In the genomic region with DNA sequence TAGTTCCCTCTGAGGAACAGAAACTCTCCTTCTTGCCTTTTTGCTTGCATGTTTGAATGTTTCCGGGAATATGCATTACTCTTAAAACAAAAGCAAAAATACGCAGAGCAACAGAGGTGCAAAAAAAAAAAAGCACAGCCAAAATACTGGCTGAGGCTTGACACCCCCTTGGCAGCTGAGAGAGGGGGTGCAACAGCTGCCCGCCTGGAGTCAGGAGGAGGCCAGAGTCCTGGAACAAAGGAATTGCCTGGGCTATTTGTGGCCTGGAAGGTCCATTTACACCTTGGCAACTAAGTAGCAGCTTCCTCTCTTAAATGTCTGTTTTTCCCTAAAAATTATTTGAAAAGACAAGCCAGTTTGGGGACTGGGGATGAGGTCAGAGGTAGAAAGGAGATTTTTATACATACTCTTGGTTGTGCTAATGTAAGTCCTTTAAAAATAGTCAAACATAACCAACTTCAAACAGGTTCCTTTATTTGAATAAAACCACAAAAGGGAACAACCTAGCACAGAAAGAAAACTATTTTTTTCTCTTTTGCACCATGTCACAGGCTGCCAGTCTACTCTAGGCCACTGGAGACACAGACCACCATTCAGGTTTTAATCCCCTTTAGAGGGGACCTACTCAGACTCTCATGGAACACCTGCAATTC, we compare ENCODE assay signal across 8 cellular contexts. TPM values are rescaled to one million over a fixed set of nuclear protein-coding genes. Genes with fewer than 3 reads are reported as not detected.
DNase-seq lines count a peak whose midpoint lies in the region; ATAC-seq lines count a peak whose summit lies in the region.

No MANE protein-coding gene starts in this region.

- H3K9me3 Mint-ChIP-seq in CD8-positive, alpha-beta memory T cell = peaks cover 0 to 2% (median 0%) of the 10 kb centered on the region in 5 donors
- H3K9me3 Mint-ChIP-seq in activated naive CD8-positive, alpha-beta T cell treated with anti-CD3 and anti-CD28 coated beads, Interleukin-2, amount 10 ng/mL, durations not matched to agents 7 days and 5 days = no peaks in the 10 kb centered on the region

- H3K27ac Mint-ChIP-seq in CD8-positive, alpha-beta memory T cell = peak overlapping the region; percentile 12 to 71 (median 63)
- H3K27ac Mint-ChIP-seq in activated naive CD8-positive, alpha-beta T cell treated with anti-CD3 and anti-CD28 coated beads, Interleukin-2, amount 10 ng/mL, durations not matched to agents 7 days and 5 days = peak overlapping the region; percentile 23

- no peaks in the 10 kb centered on the region for H3K36me3 ChIP-seq in CD8-positive, alpha-beta memory T cell (ENCODE audit: insufficient read depth, low read length)

- H3K27me3 ChIP-seq in CD8-positive, alpha-beta memory T cell (ENCODE audit: insufficient read depth, low read length, poor library complexity, severe bottlenecking) = no peaks in the 10 kb centered on the region

- H3K4me1 ChIP-seq in CD8-positive, alpha-beta memory T cell (ENCODE audit: insufficient read depth, low read length) = peaks cover 98% of the 10 kb centered on the region

- CTCF ChIA-PET in CD8-positive, alpha-beta memory T cell (lab: Charles Lee) = no interaction called here

- no peak overlapping the region for H3K4me3 ChIP-seq in CD8-positive, alpha-beta memory T cell (ENCODE audit: low read length)

- no peak for DNase-seq in CD8-positive, alpha-beta memory T cell
- no peak for DNase-seq in activated naive CD8-positive, alpha-beta T cell treated with anti-CD3 and anti-CD28 coated beads, Interleukin-2, amount 10 ng/mL, durations not matched to agents 7 days and 5 days
- DNase-seq in SW 1271 (lab: John Stamatoyannopoulos, UW) (no peak), NCI-H1105 treated with DMSO at 0.1 percent for 48 hours (lab: John Stamatoyannopoulos, UW) (no peak), mesenteric fat pad (ENCODE audit: low spot score) (no peak), NCI-H1694 treated with DMSO at 0.1 percent for 48 hours (lab: John Stamatoyannopoulos, UW) (no peak)

- H3K4me1 Mint-ChIP-seq in CD8-positive, alpha-beta memory T cell = peaks cover 96 to 100% (median 99%) of the 10 kb centered on the region in 3 donors
- peaks cover 64% of the 10 kb centered on the region for H3K4me1 Mint-ChIP-seq in activated naive CD8-positive, alpha-beta T cell treated with anti-CD3 and anti-CD28 coated beads, Interleukin-2, amount 10 ng/mL, durations not matched to agents 7 days and 5 days

- peaks cover 0 to 2% of the 10 kb centered on the region in 2 donors for H3K27me3 Mint-ChIP-seq in CD8-positive, alpha-beta memory T cell
- no peaks in the 10 kb centered on the region for H3K27me3 Mint-ChIP-seq in activated naive CD8-positive, alpha-beta T cell treated with anti-CD3 and anti-CD28 coated beads, Interleukin-2, amount 10 ng/mL, durations not matched to agents 7 days and 5 days

- H3K4me3 Mint-ChIP-seq in CD8-positive, alpha-beta memory T cell = peak overlapping the region in 6 of 7 donors; percentile 58 to 89 (median 70)
- peak overlapping the region; percentile 47 for H3K4me3 Mint-ChIP-seq in activated naive CD8-positive, alpha-beta T cell treated with anti-CD3 and anti-CD28 coated beads, Interleukin-2, amount 10 ng/mL, durations not matched to agents 7 days and 5 days

- peaks cover 0 to 4% (median 0%) of the 10 kb centered on the region in 3 donors for H3K36me3 Mint-ChIP-seq in CD8-positive, alpha-beta memory T cell
- peaks cover 2% of the 10 kb centered on the region for H3K36me3 Mint-ChIP-seq in activated naive CD8-positive, alpha-beta T cell treated with anti-CD3 and anti-CD28 coated beads, Interleukin-2, amount 10 ng/mL, durations not matched to agents 7 days and 5 days

- POLR2A ChIA-PET in CD8-positive, alpha-beta memory T cell (lab: Charles Lee) = no interaction called here
- POLR2A ChIA-PET in activated naive CD8-positive, alpha-beta T cell treated with anti-CD3 and anti-CD28 coated beads, Interleukin-2, amount 10 ng/mL, durations not matched to agents 7 days and 5 days (lab: Charles Lee) = no interaction called here

- H3K9me3 ChIP-seq in CD8-positive, alpha-beta memory T cell (ENCODE audit: low read length) = no peaks in the 10 kb centered on the region

- peak; percentile 79 for ATAC-seq in GM19372 (IDR thresholded peaks at IDR 0.05; ENCODE audit: low read depth, unreplicated experiment)
- peak; percentile 71 for ATAC-seq in HG03342 (IDR thresholded peaks at IDR 0.05; ENCODE audit: unreplicated experiment)
- ATAC-seq in activated naive CD8-positive, alpha-beta T cell treated with anti-CD3 and anti-CD28 coated beads, Interleukin-2, amount 10 ng/mL, durations not matched to agents 7 days and 5 days (ENCODE audit: low read depth) = peak; percentile 60

- no peak overlapping the region for H3K27ac ChIP-seq in CD8-positive, alpha-beta memory T cell (ENCODE audit: low read depth, low read length)

RNA-seq across cellular contexts. Expression of gene USP7, which starts 19.5 kb away (rescaled TPM):
- 100 to 1,000 TPM; 189 to 192 TPM for total RNA-seq in CD8-positive, alpha-beta memory T cell
- 12.6 TPM for polyA plus RNA-seq in CD8-positive, alpha-beta memory T cell
- 100 to 1,000 TPM; 153 to 162 TPM for total RNA-seq in activated naive CD8-positive, alpha-beta T cell treated with anti-CD3 and anti-CD28 coated beads, Interleukin-2, amount 10 ng/mL, durations not matched to agents 7 days and 5 days
- 95.5 TPM for total RNA-seq in mesenteric fat pad
